In the genomic region with DNA sequence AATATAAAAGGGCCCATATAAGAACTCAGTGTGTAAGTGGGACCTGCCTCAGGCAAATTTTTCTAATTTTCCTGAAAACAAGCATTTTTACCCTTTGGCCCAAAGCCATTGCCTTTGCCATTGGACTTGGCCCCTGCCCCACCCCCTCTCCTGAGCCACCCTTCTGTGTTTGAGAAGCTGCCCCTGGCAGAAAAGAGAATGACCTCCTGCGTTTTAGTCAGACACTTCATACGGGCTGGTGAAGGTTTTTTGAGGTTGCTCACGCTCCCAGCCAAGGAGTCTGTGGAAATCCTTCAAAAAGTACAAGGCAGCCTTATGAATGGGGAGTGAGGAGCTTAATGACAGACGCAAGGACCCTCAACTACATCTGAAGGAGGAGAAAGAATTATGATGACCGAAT, we compare ENCODE assay signal across 17 cellular contexts.
DNase-seq lines count a peak whose midpoint lies in the region; ATAC-seq and TF ChIP-seq lines count a peak whose summit lies in the region.
"Had no signal": no experiment of that assay in that cellular context is flagged by ENCODE, and none has a peak within 500 bp of the region (broad histone marks: within the 10 kb centered on the region; RNA-seq: fewer than 3 reads in every experiment).

No MANE protein-coding gene starts in this region.

- H3K9me3 ChIP-seq in thyroid gland: no peaks in the 10 kb centered on the region
- H3K9me3 ChIP-seq: BE2C had no signal

- peak overlapping the region; percentile 85 for H3K27ac Mint-ChIP-seq in mesothelial cell of epicardium
- H3K27ac Mint-ChIP-seq in activated CD8-positive, alpha-beta memory T cell treated with anti-CD3 and anti-CD28 coated beads, Interleukin-2, amount 10 ng/mL, durations not matched to agents 7 days and 5 days: no peak overlapping the region
- no peak overlapping the region for H3K27ac Mint-ChIP-seq in activated CD8-positive, alpha-beta T cell treated with anti-CD3 and anti-CD28 coated beads for 36 hours
- H3K27ac Mint-ChIP-seq: CD8-positive, alpha-beta memory T cell had no signal

- peak overlapping the region in 2 of 3 donors; percentile 14 to 38 for H3K27ac ChIP-seq in thyroid gland

- TF ChIP-seq POLR2A in thyroid gland (IDR thresholded peaks at IDR 0.05): no peak

- ATAC-seq in activated CD8-positive, alpha-beta memory T cell treated with anti-CD3 and anti-CD28 coated beads, Interleukin-2, amount 10 ng/mL, durations not matched to agents 7 days and 5 days: no peak
- ATAC-seq in activated CD8-positive, alpha-beta T cell treated with anti-CD3 and anti-CD28 coated beads for 36 hours: no peak
- ATAC-seq: Panc1 had no signal

- no peak overlapping the region for H3K4me3 ChIP-seq in thyroid gland (replicated peaks in 1 of 3)

- DNase-seq in COLO829 (ENCODE audit: low spot score): peak; percentile 8
- DNase-seq in amniotic epithelial cell (ENCODE audit: low read depth): peak; percentile 28
- DNase-seq in mesothelial cell of epicardium (ENCODE audit: low spot score in 2 of 2, unreplicated experiment in 2 of 2): no peak
- DNase-seq in thyroid gland: peak; percentile 36 to 53
- DNase-seq in activated CD8-positive, alpha-beta memory T cell treated with anti-CD3 and anti-CD28 coated beads, Interleukin-2, amount 10 ng/mL, durations not matched to agents 7 days and 5 days: no peak
- no peak for DNase-seq in GF-D8 (lab: John Stamatoyannopoulos, UW)
- no peak for DNase-seq in activated gamma-delta T cell (lab: John Stamatoyannopoulos, UW)
- no peak for DNase-seq in activated CD8-positive, alpha-beta T cell treated with anti-CD3 and anti-CD28 coated beads for 36 hours
- DNase-seq: CD8-positive, alpha-beta memory T cell; IMR-90; Kasumi-1; NCI-H187 treated with DMSO at 0.1 percent for 48 hours; NCI-H2171; SHP77 had no signal

- no peaks in the 10 kb centered on the region for H3K36me3 Mint-ChIP-seq in mesothelial cell of epicardium
- no peaks in the 10 kb centered on the region for H3K36me3 Mint-ChIP-seq in activated CD8-positive, alpha-beta memory T cell treated with anti-CD3 and anti-CD28 coated beads, Interleukin-2, amount 10 ng/mL, durations not matched to agents 7 days and 5 days
- H3K36me3 Mint-ChIP-seq in activated CD8-positive, alpha-beta T cell treated with anti-CD3 and anti-CD28 coated beads for 36 hours (ENCODE audit: low read depth): no peaks in the 10 kb centered on the region
- H3K36me3 Mint-ChIP-seq: CD8-positive, alpha-beta memory T cell had no signal

- H3K4me1 ChIP-seq in thyroid gland: peaks cover 8 to 24% of the 10 kb centered on the region in 2 donors

- POLR2A ChIA-PET in activated CD8-positive, alpha-beta T cell treated with anti-CD3 and anti-CD28 coated beads for 36 hours (lab: Charles Lee): no interaction called here

- H3K9me3 Mint-ChIP-seq in mesothelial cell of epicardium: no peaks in the 10 kb centered on the region
- H3K9me3 Mint-ChIP-seq in activated CD8-positive, alpha-beta memory T cell treated with anti-CD3 and anti-CD28 coated beads, Interleukin-2, amount 10 ng/mL, durations not matched to agents 7 days and 5 days (ENCODE audit: low read depth): no peaks in the 10 kb centered on the region
- no peaks in the 10 kb centered on the region for H3K9me3 Mint-ChIP-seq in activated CD8-positive, alpha-beta T cell treated with anti-CD3 and anti-CD28 coated beads for 36 hours
- H3K9me3 Mint-ChIP-seq: CD8-positive, alpha-beta memory T cell; H9 had no signal

- intact Hi-C loops in thyroid gland (cut with DNase I): loop anchor here (10.0 kb wide), 1 partner anchor 583 kb away; no protein-coding TSS in a partner anchor
- intact Hi-C loops in activated CD8-positive, alpha-beta T cell treated with anti-CD3 and anti-CD28 coated beads for 36 hours (cut with micrococcal nuclease): no loop called here

- CTCF ChIA-PET in activated CD8-positive, alpha-beta memory T cell treated with anti-CD3 and anti-CD28 coated beads, Interleukin-2, amount 10 ng/mL, durations not matched to agents 7 days and 5 days (lab: Charles Lee): no interaction called here
- CTCF ChIA-PET in activated CD8-positive, alpha-beta T cell treated with anti-CD3 and anti-CD28 coated beads for 36 hours (lab: Charles Lee): no interaction called here

- H3K27me3 Mint-ChIP-seq in mesothelial cell of epicardium (ENCODE audit: low read depth): peaks cover 33% of the 10 kb centered on the region
- H3K27me3 Mint-ChIP-seq in activated CD8-positive, alpha-beta memory T cell treated with anti-CD3 and anti-CD28 coated beads, Interleukin-2, amount 10 ng/mL, durations not matched to agents 7 days and 5 days: peaks cover 14% of the 10 kb centered on the region
- peaks cover 10% of the 10 kb centered on the region for H3K27me3 Mint-ChIP-seq in activated CD8-positive, alpha-beta T cell treated with anti-CD3 and anti-CD28 coated beads for 36 hours

- no peaks in the 10 kb centered on the region for H3K36me3 ChIP-seq in thyroid gland
- H3K36me3 ChIP-seq: BE2C had no signal

- H3K27me3 ChIP-seq in thyroid gland: no peaks in the 10 kb centered on the region
- H3K27me3 ChIP-seq: BE2C had no signal

- H3K4me3 Mint-ChIP-seq in mesothelial cell of epicardium: no peak overlapping the region
- no peak overlapping the region for H3K4me3 Mint-ChIP-seq in activated CD8-positive, alpha-beta memory T cell treated with anti-CD3 and anti-CD28 coated beads, Interleukin-2, amount 10 ng/mL, durations not matched to agents 7 days and 5 days
- H3K4me3 Mint-ChIP-seq in activated CD8-positive, alpha-beta T cell treated with anti-CD3 and anti-CD28 coated beads for 36 hours: no peak overlapping the region
- H3K4me3 Mint-ChIP-seq: CD8-positive, alpha-beta memory T cell had no signal

- H3K4me1 Mint-ChIP-seq in mesothelial cell of epicardium: peaks cover 24% of the 10 kb centered on the region
- no peaks in the 10 kb centered on the region for H3K4me1 Mint-ChIP-seq in activated CD8-positive, alpha-beta memory T cell treated with anti-CD3 and anti-CD28 coated beads, Interleukin-2, amount 10 ng/mL, durations not matched to agents 7 days and 5 days
- no peaks in the 10 kb centered on the region for H3K4me1 Mint-ChIP-seq in activated CD8-positive, alpha-beta T cell treated with anti-CD3 and anti-CD28 coated beads for 36 hours (ENCODE audit: low read depth)

- WGBS in thyroid gland, 2 donors: 26 to 51% methylated on average over 5 of the region's 5 CpGs

- no peak for TF ChIP-seq CTCF in mesothelial cell of epicardium (IDR thresholded peaks at IDR 0.05; ENCODE audit: unreplicated experiment)
- TF ChIP-seq CTCF in thyroid gland (IDR thresholded peaks at IDR 0.05): no peak
- TF ChIP-seq CTCF in activated CD8-positive, alpha-beta T cell treated with anti-CD3 and anti-CD28 coated beads for 36 hours (IDR thresholded peaks at IDR 0.05): no peak

Comparison
In these comparisons a context has a peak if more than half of its experiments do, and no peak if none do; other contexts are left out.
1. DNase-seq: peak in COLO829 (single experiment), amniotic epithelial cell (single experiment) and thyroid gland (2 of 2); none in mesothelial cell of epicardium (0 of 2), activated CD8-positive, alpha-beta memory T cell treated with anti-CD3 and anti-CD28 coated beads, Interleukin-2, amount 10 ng/mL, durations not matched to agents 7 days and 5 days (single experiment), GF-D8 (single experiment), activated gamma-delta T cell (single experiment) and activated CD8-positive, alpha-beta T cell treated with anti-CD3 and anti-CD28 coated beads for 36 hours (single experiment).